8 cellular contexts compared by ENCODE assay signal in the genomic region with DNA sequence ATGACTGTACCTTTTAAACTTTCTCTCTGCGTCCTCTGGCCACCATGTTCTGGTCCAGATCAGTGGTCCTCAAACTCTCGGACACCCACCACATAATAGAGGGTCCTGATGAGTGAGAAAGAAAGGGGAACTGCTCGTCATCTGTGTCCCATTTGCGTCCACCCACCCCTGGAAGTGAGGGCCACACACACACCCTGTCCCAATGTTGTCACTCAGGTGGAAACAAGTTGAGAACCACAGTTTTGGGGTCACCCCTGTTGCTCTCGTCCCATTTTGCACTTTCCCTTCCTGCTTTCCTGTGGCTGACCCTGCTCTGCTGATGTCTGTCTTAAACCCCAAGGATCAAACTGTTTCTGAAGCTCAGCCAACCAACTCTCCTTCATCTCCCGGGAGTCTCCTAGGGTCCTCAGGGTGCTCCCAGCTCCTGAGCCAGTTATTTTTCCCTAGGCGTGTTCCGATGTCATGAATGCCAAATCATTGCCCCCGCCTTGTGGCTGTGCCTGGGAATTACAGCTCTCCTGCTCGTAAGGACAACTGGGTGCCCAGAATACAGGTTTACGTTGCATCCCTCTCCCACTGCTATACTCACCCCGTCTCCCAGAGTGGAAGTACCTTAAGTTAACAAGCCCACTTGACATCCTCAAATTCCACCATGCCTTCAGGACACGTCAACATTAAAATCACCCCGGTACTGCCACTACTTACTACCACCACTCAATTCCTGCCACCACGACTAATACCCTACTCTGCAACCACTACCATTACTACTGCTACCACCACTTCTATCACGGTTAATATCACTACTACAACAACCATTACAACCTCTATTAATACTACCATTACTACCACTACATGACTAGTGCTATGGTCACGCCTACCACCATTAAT. TPM values are rescaled to one million over a fixed set of nuclear protein-coding genes. Genes with fewer than 3 reads are reported as not detected.
DNase-seq lines count a peak whose midpoint lies in the region; ATAC-seq and TF ChIP-seq lines count a peak whose summit lies in the region.

No MANE protein-coding gene starts in this region.

- intact Hi-C loops in psoas muscle (cut with DNase I), result no loop called here

- peak; percentile 33 for TF ChIP-seq CTCF in psoas muscle (IDR thresholded peaks at IDR 0.05)

- peaks cover 0 to 18% (median 8%) of the 10 kb centered on the region in 3 donors for H3K27me3 ChIP-seq in psoas muscle (ENCODE audit: insufficient read depth in 3 of 3, low read length in 2 of 3)

- 44 to 52% (median 49%) methylated on average over 17 of the region's 17 CpGs for WGBS in psoas muscle, 3 donors

- no peaks in the 10 kb centered on the region for H3K36me3 ChIP-seq in psoas muscle (ENCODE audit: insufficient read depth in 1 of 2, low read depth in 1 of 2)

- no peaks in the 10 kb centered on the region for H3K4me1 ChIP-seq in psoas muscle

- no peak overlapping the region for H3K4me3 ChIP-seq in psoas muscle

- H3K9me3 ChIP-seq in psoas muscle, result no peaks in the 10 kb centered on the region

- ATAC-seq in psoas muscle, result no peak

- DNase-seq in activated T-cell treated with anti-CD3 and anti-CD28 coated beads for 48 hours (ENCODE audit: low read depth) (peak; percentile 23), activated T-cell treated with anti-CD3 and anti-CD28 coated beads for 4 hours (no peak), NCI-H2107 treated with DMSO at 0.1 percent for 48 hours (lab: John Stamatoyannopoulos, UW; ENCODE audit: unreplicated experiment) (peak; percentile 53), fibroblast of the conjunctiva (ENCODE audit: low read depth) (peak; percentile 22), psoas muscle (no peak), germinal center (ENCODE audit: low spot score) (no peak), NCI-H446 treated with DMSO at 0.1 percent for 48 hours (lab: John Stamatoyannopoulos, UW) (no peak)
- peak; percentile 21 for DNase-seq in activated CD4-positive, alpha-beta T cell treated with anti-CD3 and anti-CD28 coated beads, Interleukin-2, amount 50 U/mL, for 1 hour

- H3K27ac ChIP-seq in psoas muscle, result no peak overlapping the region

RNA-seq across cellular contexts. Expression of a gene that starts 26.0 kb away (rescaled TPM):
- not detected for total RNA-seq in psoas muscle
- polyA plus RNA-seq in psoas muscle, result under 1 TPM in 1 of 3 donors, not detected in 2; 0.03 TPM

Comparison
In these comparisons a context has a peak if more than half of its experiments do, and no peak if none do; other contexts are left out.
1. DNase-seq: peak in activated T-cell treated with anti-CD3 and anti-CD28 coated beads for 48 hours (single experiment), NCI-H2107 treated with DMSO at 0.1 percent for 48 hours (single experiment), activated CD4-positive, alpha-beta T cell treated with anti-CD3 and anti-CD28 coated beads, Interleukin-2, amount 50 U/mL, for 1 hour (single experiment) and fibroblast of the conjunctiva (single experiment); none in activated T-cell treated with anti-CD3 and anti-CD28 coated beads for 4 hours (single experiment), psoas muscle (0 of 2), germinal center (single experiment) and NCI-H446 treated with DMSO at 0.1 percent for 48 hours (single experiment).